8 cellular contexts compared by ENCODE assay signal in the genomic region with DNA sequence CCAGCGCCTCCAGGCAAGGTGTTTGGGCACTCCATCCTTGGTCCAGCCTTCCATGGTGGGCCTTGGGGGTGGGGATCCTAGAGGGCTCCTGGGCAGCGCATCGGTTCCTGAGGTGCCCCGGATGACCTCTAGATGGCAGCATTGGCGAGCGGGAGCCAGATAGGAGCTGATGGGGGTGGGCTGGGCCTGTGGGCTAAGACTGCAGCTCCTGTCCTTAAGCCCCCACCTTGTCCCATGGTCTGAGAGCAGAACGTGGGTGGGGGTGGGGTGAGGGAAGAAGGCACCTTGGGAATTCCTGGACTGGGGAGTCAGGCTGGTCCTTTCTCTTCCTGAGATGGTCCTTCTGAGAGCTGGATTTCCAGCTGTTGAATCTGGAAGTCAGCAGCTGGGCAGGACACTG.
DNase-seq lines count a peak whose midpoint lies in the region; ATAC-seq and TF ChIP-seq lines count a peak whose summit lies in the region.

No MANE protein-coding gene starts in this region.

- intact Hi-C loops in ovary (cut with DNase I), result loop anchor here in 1 of 4 donors (5.0 kb wide), 1 partner anchor 861 kb away; no protein-coding TSS in a partner anchor

- in situ Hi-C loops in HAP-1 (cut with MboI; ENCODE audit: low sequenced_read_pairs), result loop anchor here (25.0 kb wide), 1 partner anchor 861 kb away; no protein-coding TSS in a partner anchor

- TF ChIP-seq CTCF in fibroblast of villous mesenchyme (IDR thresholded peaks at IDR 0.05; ENCODE audit: insufficient read depth, low read depth, low read length) (peak; percentile 86), ovary (IDR thresholded peaks at IDR 0.05) (peak in 1 of 3 donors; percentile 20)

- H3K4me1 ChIP-seq in HAP-1 (no peaks in the 10 kb centered on the region), ovary (ENCODE audit: insufficient read depth) (no peaks in the 10 kb centered on the region)

- H3K36me3 ChIP-seq in HAP-1 (replicated peaks), result no peaks in the 10 kb centered on the region
- no peaks in the 10 kb centered on the region for H3K36me3 ChIP-seq in ovary

- no peaks in the 10 kb centered on the region for H3K9me3 ChIP-seq in HAP-1
- H3K9me3 ChIP-seq in ovary, result no peaks in the 10 kb centered on the region

- ATAC-seq in GM19397 (IDR thresholded peaks at IDR 0.05; ENCODE audit: unreplicated experiment) (no peak), GM21723 (IDR thresholded peaks at IDR 0.05; ENCODE audit: unreplicated experiment) (no peak)

- TF ChIP-seq POLR2A in ovary (IDR thresholded peaks at IDR 0.05), result no peak

- DNase-seq in C1 segment of cervical spinal cord (lab: John Stamatoyannopoulos, UW), result peak in 8 of 14 donors; percentile 2 to 39 (median 7)
- DNase-seq in HAP-1 (ENCODE audit: low spot score in 2 of 2), result peak; percentile 50 to 88
- DNase-seq in NCI-H82 (lab: John Stamatoyannopoulos, UW), result peak; percentile 95
- peak; percentile 54 for DNase-seq in activated T-cell treated with anti-CD3 and anti-CD28 coated beads, Interleukin-2, amount 50 U/mL, for 1 hour
- DNase-seq in fibroblast of villous mesenchyme (ENCODE audit: low read depth), result peak; percentile 36
- peak; percentile 13 to 71 (median 44) for DNase-seq in ovary

- WGBS in ovary, 3 donors, result 1 to 6% (median 1%) methylated on average over 7 of the region's 7 CpGs

- no peak for TF ChIP-seq EP300 in ovary (IDR thresholded peaks at IDR 0.05)

- peaks cover 16% of the 10 kb centered on the region for H3K27me3 ChIP-seq in HAP-1 (ENCODE audit: low read depth)
- H3K27me3 ChIP-seq in ovary, result no peaks in the 10 kb centered on the region

- H3K4me3 ChIP-seq in HAP-1, result no peak overlapping the region
- H3K4me3 ChIP-seq in fibroblast of villous mesenchyme (ENCODE audit: low read depth, low read length), result no peak overlapping the region
- H3K4me3 ChIP-seq in ovary, result no peak overlapping the region

- no peak overlapping the region for H3K27ac ChIP-seq in ovary

Comparison
In these comparisons a context has a peak if more than half of its experiments do, and no peak if none do; other contexts are left out.
1. DNase-seq: peak in every context shown above with its lines; median percentile 95 in NCI-H82; 69 in HAP-1; 54 in activated T-cell treated with anti-CD3 and anti-CD28 coated beads, Interleukin-2, amount 50 U/mL, for 1 hour; 44 in ovary; 36 in fibroblast of villous mesenchyme; 7 in C1 segment of cervical spinal cord.